In genomic region chr4:103887191-103887590, GRCh38 we compare ENCODE assay signal across 25 cellular contexts.
DNase-seq lines count a peak whose midpoint lies in the region; ATAC-seq and TF ChIP-seq lines count a peak whose summit lies in the region.
"Had no signal": no experiment of that assay in that cellular context is flagged by ENCODE, and none has a peak within 500 bp of the region (broad histone marks: within the 10 kb centered on the region; RNA-seq: fewer than 3 reads in every experiment).

No MANE protein-coding gene starts in this region.

- 3% methylated on average over 1 of the region's 1 CpG for WGBS in SK-N-SH (ENCODE audit: low lambda C conversion rate)

- H3K4me3 ChIP-seq in fibroblast of mammary gland (ENCODE audit: control insufficient read depth, low read depth, low read length), result no peak overlapping the region
- no peak overlapping the region for H3K4me3 ChIP-seq in SK-N-SH (ENCODE audit: low read depth in 2 of 2, low read length in 1 of 2)
- H3K4me3 ChIP-seq: Peyer's patch had no signal

- no peak for ATAC-seq in left ventricle myocardium superior
- ATAC-seq: Right ventricle myocardium inferior had no signal

- no peaks in the 10 kb centered on the region for H3K36me3 ChIP-seq in SK-N-SH (replicated peaks in 1 of 2; ENCODE audit: control insufficient read depth in 1 of 2, insufficient read depth in 2 of 2, low read length in 1 of 2)
- H3K36me3 ChIP-seq: Peyer's patch had no signal

- no peak for TF ChIP-seq EP300 in SK-N-SH (IDR thresholded peaks at IDR 0.05; ENCODE audit: borderline replicate concordance in 1 of 2, low read depth in 1 of 2, low read length in 1 of 2)

- H3K4me2 ChIP-seq in SK-N-SH, result no peak overlapping the region

- H3K27ac ChIP-seq in SK-N-SH (ENCODE audit: low read depth in 2 of 2, low read length in 1 of 2), result no peak overlapping the region
- H3K27ac ChIP-seq: 22Rv1, C4-2B, HL-60, Peyer's patch had no signal

- CTCF ChIA-PET in SK-N-SH (lab: Yijun Ruan, JAX), result interaction anchor here (1.2 kb wide), 1 partner anchor 28 kb away, joined by 3 read pairs; no protein-coding TSS in a partner anchor

- no peak overlapping the region for H3K9ac ChIP-seq in SK-N-SH

- H3F3A ChIP-seq in SK-N-SH (replicated peaks; ENCODE audit: insufficient read depth), result no peaks in the 10 kb centered on the region

- intact Hi-C loops in left ventricle myocardium superior (cut with micrococcal nuclease), result no loop called here

- peak; percentile 30 for DNase-seq in DMS53 (lab: John Stamatoyannopoulos, UW)
- no peak for DNase-seq in DMS53 treated with DMSO at 0.1 percent for 48 hours (lab: John Stamatoyannopoulos, UW; ENCODE audit: unreplicated experiment)
- peak; percentile 21 for DNase-seq in RKO (ENCODE audit: low spot score)
- peak; percentile 75 for DNase-seq in fibroblast of mammary gland (ENCODE audit: low read depth)
- no peak for DNase-seq in stimulated activated CD4-positive, alpha-beta T cell treated with anti-CD3 and anti-CD28 coated beads, Interleukin-12 subunit alpha, Interleukin-12 subunit beta, amount 100 ng/mL, for 4 hours
- DNase-seq in effector CD8-positive, alpha-beta T cell (lab: John Stamatoyannopoulos, UW), result no peak
- no peak for DNase-seq in SK-N-SH
- DNase-seq in left ventricle myocardium superior, result no peak
- DNase-seq: Calu3; CD8-positive, alpha-beta memory T cell; DMS153; GF-D8; HFFc6; KG1; NCI-H1092 treated with DMSO at 0.1 percent for 48 hours; NCI-H146; NCI-H2029; NCI-H2227 treated with DMSO at 0.1 percent for 48 hours; NCI-H510A; NCI-H774; Peyer's patch had no signal

- H3K4me1 ChIP-seq in SK-N-SH (ENCODE audit: control insufficient read depth in 1 of 2, insufficient read depth in 2 of 2, low read depth in 1 of 2, low read length in 1 of 2), result no peaks in the 10 kb centered on the region
- H3K4me1 ChIP-seq: Peyer's patch had no signal

- TF ChIP-seq RAD21 in SK-N-SH (IDR thresholded peaks at IDR 0.05; ENCODE audit: low read length), result no peak

- no peaks in the 10 kb centered on the region for H4K20me1 ChIP-seq in SK-N-SH (ENCODE audit: insufficient read depth)

- H3K27me3 ChIP-seq in SK-N-SH (ENCODE audit: insufficient read depth), result no peaks in the 10 kb centered on the region
- H3K27me3 ChIP-seq: Peyer's patch had no signal

- no peaks in the 10 kb centered on the region for H3K79me2 ChIP-seq in SK-N-SH (ENCODE audit: insufficient read depth)

- POLR2A ChIA-PET in SK-N-SH (lab: Yijun Ruan, JAX), result no interaction called here

- no peaks in the 10 kb centered on the region for H3K9me3 ChIP-seq in SK-N-SH
- H3K9me3 ChIP-seq: Peyer's patch had no signal

- peak; percentile 31 for TF ChIP-seq CTCF in fibroblast of mammary gland (conservative IDR thresholded peaks at IDR 0.05; ENCODE audit: control insufficient read depth, insufficient read depth, low read depth, low read length)
- no peak for TF ChIP-seq CTCF in SK-N-SH (IDR thresholded peaks at IDR 0.05)

- no peaks in the 10 kb centered on the region for H3K9me2 ChIP-seq in SK-N-SH

- no peak overlapping the region for H2AFZ ChIP-seq in SK-N-SH (ENCODE audit: low read depth)

TF ChIP-seq in SK-N-SH, 30 proteins besides CTCF, POLR2A, EP300 and RAD21:
- no peak for TF ChIP-seq TEAD4 (IDR thresholded peaks at IDR 0.05; ENCODE audit: borderline replicate concordance, insufficient read depth)
- TF ChIP-seq SIN3A (IDR thresholded peaks at IDR 0.05; ENCODE audit: borderline replicate concordance, low read depth, low read length), result no peak
- no peak for TF ChIP-seq YY1 (IDR thresholded peaks at IDR 0.05; ENCODE audit: low read depth)
- TF ChIP-seq PBX3 (IDR thresholded peaks at IDR 0.05), result no peak
- no peak for TF ChIP-seq TAF1 (IDR thresholded peaks at IDR 0.05; ENCODE audit: borderline replicate concordance, low read depth, low read length)
- TF ChIP-seq RFX5 (IDR thresholded peaks at IDR 0.05; ENCODE audit: low read length), result no peak
- no peak for TF ChIP-seq NRF1 (IDR thresholded peaks at IDR 0.05; ENCODE audit: low read depth, low read length)
- no peak for TF ChIP-seq CHD2 (IDR thresholded peaks at IDR 0.05; ENCODE audit: low read length, partially characterized antibody)
- TF ChIP-seq, protein P1, sequence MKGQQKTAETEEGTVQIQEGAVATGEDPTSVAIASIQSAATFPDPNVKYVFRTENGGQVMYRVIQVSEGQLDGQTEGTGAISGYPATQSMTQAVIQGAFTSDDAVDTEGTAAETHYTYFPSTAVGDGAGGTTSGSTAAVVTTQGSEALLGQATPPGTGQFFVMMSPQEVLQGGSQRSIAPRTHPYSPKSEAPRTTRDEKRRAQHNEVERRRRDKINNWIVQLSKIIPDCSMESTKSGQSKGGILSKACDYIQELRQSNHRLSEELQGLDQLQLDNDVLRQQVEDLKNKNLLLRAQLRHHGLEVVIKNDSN (IDR thresholded peaks at IDR 0.05; ENCODE audit: borderline replicate concordance, low read depth), result no peak
- no peak for TF ChIP-seq SMC3 (IDR thresholded peaks at IDR 0.05; ENCODE audit: low read depth, low read length)
- TF ChIP-seq NFIC (IDR thresholded peaks at IDR 0.05; ENCODE audit: borderline replicate concordance), result no peak
- no peak for TF ChIP-seq GATA2 (CRISPR knock-in tag; IDR thresholded peaks at IDR 0.05)
- TF ChIP-seq, protein P2, sequence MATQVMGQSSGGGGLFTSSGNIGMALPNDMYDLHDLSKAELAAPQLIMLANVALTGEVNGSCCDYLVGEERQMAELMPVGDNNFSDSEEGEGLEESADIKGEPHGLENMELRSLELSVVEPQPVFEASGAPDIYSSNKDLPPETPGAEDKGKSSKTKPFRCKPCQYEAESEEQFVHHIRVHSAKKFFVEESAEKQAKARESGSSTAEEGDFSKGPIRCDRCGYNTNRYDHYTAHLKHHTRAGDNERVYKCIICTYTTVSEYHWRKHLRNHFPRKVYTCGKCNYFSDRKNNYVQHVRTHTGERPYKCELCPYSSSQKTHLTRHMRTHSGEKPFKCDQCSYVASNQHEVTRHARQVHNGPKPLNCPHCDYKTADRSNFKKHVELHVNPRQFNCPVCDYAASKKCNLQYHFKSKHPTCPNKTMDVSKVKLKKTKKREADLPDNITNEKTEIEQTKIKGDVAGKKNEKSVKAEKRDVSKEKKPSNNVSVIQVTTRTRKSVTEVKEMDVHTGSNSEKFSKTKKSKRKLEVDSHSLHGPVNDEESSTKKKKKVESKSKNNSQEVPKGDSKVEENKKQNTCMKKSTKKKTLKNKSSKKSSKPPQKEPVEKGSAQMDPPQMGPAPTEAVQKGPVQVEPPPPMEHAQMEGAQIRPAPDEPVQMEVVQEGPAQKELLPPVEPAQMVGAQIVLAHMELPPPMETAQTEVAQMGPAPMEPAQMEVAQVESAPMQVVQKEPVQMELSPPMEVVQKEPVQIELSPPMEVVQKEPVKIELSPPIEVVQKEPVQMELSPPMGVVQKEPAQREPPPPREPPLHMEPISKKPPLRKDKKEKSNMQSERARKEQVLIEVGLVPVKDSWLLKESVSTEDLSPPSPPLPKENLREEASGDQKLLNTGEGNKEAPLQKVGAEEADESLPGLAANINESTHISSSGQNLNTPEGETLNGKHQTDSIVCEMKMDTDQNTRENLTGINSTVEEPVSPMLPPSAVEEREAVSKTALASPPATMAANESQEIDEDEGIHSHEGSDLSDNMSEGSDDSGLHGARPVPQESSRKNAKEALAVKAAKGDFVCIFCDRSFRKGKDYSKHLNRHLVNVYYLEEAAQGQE (IDR thresholded peaks at IDR 0.05; ENCODE audit: low read depth, low read length), result no peak
- no peak for TF ChIP-seq FOXJ3 (CRISPR knock-in tag; IDR thresholded peaks at IDR 0.05)
- TF ChIP-seq, protein P3, sequence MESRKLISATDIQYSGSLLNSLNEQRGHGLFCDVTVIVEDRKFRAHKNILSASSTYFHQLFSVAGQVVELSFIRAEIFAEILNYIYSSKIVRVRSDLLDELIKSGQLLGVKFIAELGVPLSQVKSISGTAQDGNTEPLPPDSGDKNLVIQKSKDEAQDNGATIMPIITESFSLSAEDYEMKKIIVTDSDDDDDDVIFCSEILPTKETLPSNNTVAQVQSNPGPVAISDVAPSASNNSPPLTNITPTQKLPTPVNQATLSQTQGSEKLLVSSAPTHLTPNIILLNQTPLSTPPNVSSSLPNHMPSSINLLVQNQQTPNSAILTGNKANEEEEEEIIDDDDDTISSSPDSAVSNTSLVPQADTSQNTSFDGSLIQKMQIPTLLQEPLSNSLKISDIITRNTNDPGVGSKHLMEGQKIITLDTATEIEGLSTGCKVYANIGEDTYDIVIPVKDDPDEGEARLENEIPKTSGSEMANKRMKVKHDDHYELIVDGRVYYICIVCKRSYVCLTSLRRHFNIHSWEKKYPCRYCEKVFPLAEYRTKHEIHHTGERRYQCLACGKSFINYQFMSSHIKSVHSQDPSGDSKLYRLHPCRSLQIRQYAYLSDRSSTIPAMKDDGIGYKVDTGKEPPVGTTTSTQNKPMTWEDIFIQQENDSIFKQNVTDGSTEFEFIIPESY (IDR thresholded peaks at IDR 0.05; ENCODE audit: borderline replicate concordance, low read depth), result no peak
- TF ChIP-seq FOSL2 (IDR thresholded peaks at IDR 0.05; ENCODE audit: borderline replicate concordance, low read depth), result no peak
- TF ChIP-seq, protein P4, sequence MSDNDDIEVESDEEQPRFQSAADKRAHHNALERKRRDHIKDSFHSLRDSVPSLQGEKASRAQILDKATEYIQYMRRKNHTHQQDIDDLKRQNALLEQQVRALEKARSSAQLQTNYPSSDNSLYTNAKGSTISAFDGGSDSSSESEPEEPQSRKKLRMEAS (IDR thresholded peaks at IDR 0.05; ENCODE audit: low read depth), result no peak

Comparison
In these comparisons a context has a peak if more than half of its experiments do, and no peak if none do; other contexts are left out.
1. DNase-seq: peak in DMS53 (single experiment), RKO (single experiment) and fibroblast of mammary gland (single experiment); none in DMS53 treated with DMSO at 0.1 percent for 48 hours (single experiment), stimulated activated CD4-positive, alpha-beta T cell treated with anti-CD3 and anti-CD28 coated beads, Interleukin-12 subunit alpha, Interleukin-12 subunit beta, amount 100 ng/mL, for 4 hours (single experiment), effector CD8-positive, alpha-beta T cell (single experiment), SK-N-SH (single experiment) and left ventricle myocardium superior (single experiment).